9 cellular contexts compared by ENCODE assay signal in the genomic region with DNA sequence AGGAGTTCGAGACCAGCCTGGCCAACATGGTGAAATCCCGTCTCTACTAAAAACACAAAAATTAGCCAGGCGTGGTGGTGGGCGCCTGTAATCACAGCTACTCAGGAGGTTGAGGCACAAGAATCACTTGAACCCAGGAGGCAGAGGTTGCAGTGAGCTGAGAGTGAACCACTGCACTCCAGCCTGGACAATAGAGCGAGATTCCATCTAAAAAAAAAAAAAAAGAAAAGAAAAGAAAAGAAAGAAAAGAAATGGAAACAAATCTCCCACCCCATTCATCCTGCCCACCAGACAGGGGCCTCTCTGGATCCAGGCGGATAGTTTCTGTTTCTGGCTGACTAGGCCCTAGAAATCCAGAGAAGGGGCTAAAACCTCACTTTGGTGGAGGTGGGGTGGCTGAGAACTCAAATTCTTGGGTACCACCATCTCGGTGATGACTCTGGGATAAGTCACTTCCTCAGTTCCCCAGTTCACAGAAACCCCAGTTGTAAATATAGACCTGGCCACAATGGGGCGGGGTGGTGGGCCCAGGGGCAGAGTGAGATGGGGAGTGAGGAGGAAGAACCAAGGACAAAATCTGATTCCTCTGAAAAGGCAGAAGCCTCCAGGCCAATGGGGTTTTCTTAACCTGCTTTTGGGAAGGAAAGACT. TPM values are rescaled to one million over a fixed set of nuclear protein-coding genes. Genes with fewer than 3 reads are reported as not detected.
DNase-seq lines count a peak whose midpoint lies in the region; ATAC-seq and TF ChIP-seq lines count a peak whose summit lies in the region.
"Had no signal": no experiment of that assay in that cellular context is flagged by ENCODE, and none has a peak within 500 bp of the region (broad histone marks: within the 10 kb centered on the region; RNA-seq: fewer than 3 reads in every experiment).

No MANE protein-coding gene starts in this region.

- H3K9me3 Mint-ChIP-seq in naive thymus-derived CD8-positive, alpha-beta T cell, result no peaks in the 10 kb centered on the region

- DNase-seq in activated T-cell treated with anti-CD3 and anti-CD28 coated beads for 24 hours (ENCODE audit: low read depth) (peak; percentile 77), AG20443 (ENCODE audit: low spot score) (no peak), kidney glomerular epithelial cell (lab: John Stamatoyannopoulos, UW) (no peak), Ammon's horn (ENCODE audit: low spot score) (no peak)
- DNase-seq in naive thymus-derived CD8-positive, alpha-beta T cell, result peak in 7 of 10 donors; percentile 28 to 43 (median 38)

- POLR2A ChIA-PET in naive thymus-derived CD8-positive, alpha-beta T cell (lab: Charles Lee), result interaction anchor here (0.7 to 3.0 kb wide), 7 partner anchors 9 to 92 kb away, joined by 3 to 55 read pairs (median 5); a partner anchor contains a TSS

- H3K79me2 ChIP-seq in OCI-LY3 (ENCODE audit: low read length), result no peaks in the 10 kb centered on the region

- H3K4me1 ChIP-seq in BLaER1 (peaks cover 90% of the 10 kb centered on the region), OCI-LY3 (ENCODE audit: low read length) (peaks cover 43% of the 10 kb centered on the region)

- H3K9me3 ChIP-seq in BLaER1 (no peaks in the 10 kb centered on the region), OCI-LY3 (ENCODE audit: insufficient read depth, low read length) (no peaks in the 10 kb centered on the region)

- H3K27ac Mint-ChIP-seq in naive thymus-derived CD8-positive, alpha-beta T cell, result peak overlapping the region; percentile 92 to 99 (median 97)

- H3K36me3 ChIP-seq in BLaER1, result no peaks in the 10 kb centered on the region
- H3K36me3 ChIP-seq in OCI-LY3 (replicated peaks; ENCODE audit: low read depth, low read length), result no peaks in the 10 kb centered on the region

- H3K27me3 Mint-ChIP-seq in naive thymus-derived CD8-positive, alpha-beta T cell, result no peaks in the 10 kb centered on the region

- H3K4me2 ChIP-seq in BLaER1 (peak overlapping the region; percentile 92), OCI-LY3 (ENCODE audit: low read length) (peak overlapping the region; percentile 58)
- H3K4me2 ChIP-seq: smooth muscle cell had no signal

- TF ChIP-seq CTCF in OCI-LY3 (IDR thresholded peaks at IDR 0.05; ENCODE audit: low read depth, low read length), result 0 out of 2 replicates have a peak, but pooled peaks have one; percentile 8

- no peak overlapping the region for H2AFZ ChIP-seq in OCI-LY3 (ENCODE audit: low read depth, low read length)

- H3K36me3 Mint-ChIP-seq in naive thymus-derived CD8-positive, alpha-beta T cell, result no peaks in the 10 kb centered on the region

- H3K9ac ChIP-seq in BLaER1, result no peak overlapping the region; the same call in 1 of the 2 replicates
- H3K9ac ChIP-seq in OCI-LY3 (ENCODE audit: low read length), result peak overlapping the region; percentile 60; the same call in 1 of the 2 replicates

- H3K27me3 ChIP-seq in BLaER1 (no peaks in the 10 kb centered on the region), OCI-LY3 (ENCODE audit: low read depth, low read length) (no peaks in the 10 kb centered on the region)

- H3K4me3 Mint-ChIP-seq in naive thymus-derived CD8-positive, alpha-beta T cell, result peak overlapping the region; percentile 63 to 84 (median 77)

- peak in 1 of 2 donors; percentile 20 for ATAC-seq in naive thymus-derived CD8-positive, alpha-beta T cell
- no peak for ATAC-seq in HG02981 (IDR thresholded peaks at IDR 0.05; ENCODE audit: unreplicated experiment)

- H4K20me1 ChIP-seq in BLaER1 (no peaks in the 10 kb centered on the region), OCI-LY3 (ENCODE audit: insufficient read depth, low read length) (no peaks in the 10 kb centered on the region)

- H3K4me3 ChIP-seq in BLaER1 (no peak overlapping the region), OCI-LY3 (ENCODE audit: low read length) (no peak overlapping the region)
- H3K4me3 ChIP-seq: smooth muscle cell had no signal

- H3K27ac ChIP-seq in BLaER1 (no peak overlapping the region), OCI-LY3 (ENCODE audit: low read length) (0 out of 2 replicates have a peak overlapping the region, but pooled peaks have one; percentile 68)

- H3K4me1 Mint-ChIP-seq in naive thymus-derived CD8-positive, alpha-beta T cell, result peaks cover 25 to 69% (median 60%) of the 10 kb centered on the region in 4 donors

RNA-seq across cellular contexts. Expression of a gene that starts 22.2 kb away (rescaled TPM):
- 10 to 100 TPM; 15.8 to 16.5 TPM for total RNA-seq in naive thymus-derived CD8-positive, alpha-beta T cell
- 10 to 100 TPM; 13.5 to 24.0 (median 13.5) TPM for polyA plus RNA-seq in naive thymus-derived CD8-positive, alpha-beta T cell

RNA-seq across cellular contexts. Expression of a gene that starts 35.3 kb away (rescaled TPM):
- not detected for total RNA-seq in naive thymus-derived CD8-positive, alpha-beta T cell
- polyA plus RNA-seq in naive thymus-derived CD8-positive, alpha-beta T cell, result not detected
- total RNA-seq: smooth muscle cell had no signal
- polyA plus RNA-seq: smooth muscle cell had no signal

RNA-seq across cellular contexts. Expression of a gene that starts 39.6 kb away (rescaled TPM):
- not detected for total RNA-seq in naive thymus-derived CD8-positive, alpha-beta T cell
- not detected for polyA plus RNA-seq in naive thymus-derived CD8-positive, alpha-beta T cell
- total RNA-seq: smooth muscle cell had no signal
- polyA plus RNA-seq: smooth muscle cell had no signal

RNA-seq across cellular contexts. Expression of a gene that starts 42.4 kb away (rescaled TPM):
- total RNA-seq in naive thymus-derived CD8-positive, alpha-beta T cell, result not detected
- not detected for polyA plus RNA-seq in naive thymus-derived CD8-positive, alpha-beta T cell
- total RNA-seq: smooth muscle cell had no signal
- polyA plus RNA-seq: smooth muscle cell had no signal

RNA-seq across cellular contexts. Expression of a gene that starts 47.3 kb away (rescaled TPM):
- total RNA-seq in naive thymus-derived CD8-positive, alpha-beta T cell, result not detected
- polyA plus RNA-seq in naive thymus-derived CD8-positive, alpha-beta T cell, result not detected
- total RNA-seq: smooth muscle cell had no signal
- polyA plus RNA-seq: smooth muscle cell had no signal

Comparison
In these comparisons a context has a peak if more than half of its experiments do, and no peak if none do; other contexts are left out.
1. DNase-seq: peak in activated T-cell treated with anti-CD3 and anti-CD28 coated beads for 24 hours (single experiment) and naive thymus-derived CD8-positive, alpha-beta T cell (7 of 10); none in AG20443 (single experiment), kidney glomerular epithelial cell (single experiment) and Ammon's horn (single experiment).